In the genomic region with DNA sequence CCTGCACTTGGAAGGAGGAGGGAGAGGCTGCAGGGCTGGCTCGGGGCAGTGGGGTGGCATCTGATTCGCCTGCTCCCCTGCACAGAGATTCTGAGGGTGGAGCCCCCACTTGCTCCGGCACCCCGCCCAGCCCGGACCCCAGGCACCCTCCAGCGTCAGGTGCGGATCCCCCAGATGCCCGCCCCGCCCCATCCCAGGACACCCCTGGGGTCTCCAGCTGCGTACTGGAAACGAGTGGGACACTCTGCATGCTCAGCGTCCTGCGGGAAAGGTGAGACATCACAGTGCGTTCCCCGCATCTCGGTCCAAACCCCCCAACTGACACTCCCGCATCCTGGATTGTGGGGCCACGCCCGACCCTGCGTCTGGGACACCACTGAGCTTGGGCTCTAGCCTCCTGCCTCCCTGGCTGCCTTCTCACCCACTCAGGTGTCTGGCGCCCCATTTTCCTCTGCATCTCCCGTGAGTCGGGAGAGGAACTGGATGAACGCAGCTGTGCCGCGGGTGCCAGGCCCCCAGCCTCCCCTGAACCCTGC, we compare ENCODE assay signal across 24 cellular contexts. TPM values are rescaled to one million over a fixed set of nuclear protein-coding genes. Genes with fewer than 3 reads are reported as not detected.
DNase-seq lines count a peak whose midpoint lies in the region; ATAC-seq and TF ChIP-seq lines count a peak whose summit lies in the region.
"Had no signal": no experiment of that assay in that cellular context is flagged by ENCODE, and none has a peak within 500 bp of the region (broad histone marks: within the 10 kb centered on the region; RNA-seq: fewer than 3 reads in every experiment).

No MANE protein-coding gene starts in this region.

- no peak for TF ChIP-seq EP300 in gastroesophageal sphincter (IDR thresholded peaks at IDR 0.05)

- H3K27me3 ChIP-seq in gastroesophageal sphincter, result no peaks in the 10 kb centered on the region
- H3K27me3 ChIP-seq: BE2C, Peyer's patch had no signal

- H3K9me3 Mint-ChIP-seq in natural killer cell treated with Interleukin-12 subunit alpha and Interleukin-12 subunit beta and Interleukin-15 and Interleukin-18, amount 100 ng/mL, for 72 hours, result no peaks in the 10 kb centered on the region
- H3K9me3 Mint-ChIP-seq in natural killer cell, result no peaks in the 10 kb centered on the region
- no peaks in the 10 kb centered on the region for H3K9me3 Mint-ChIP-seq in osteocyte (ENCODE audit: unreplicated experiment)
- H3K9me3 Mint-ChIP-seq in activated naive CD4-positive, alpha-beta T cell treated with anti-CD3 and anti-CD28 coated beads for 36 hours, result no peaks in the 10 kb centered on the region
- no peaks in the 10 kb centered on the region for H3K9me3 Mint-ChIP-seq in activated T-helper 2 cell treated with anti-CD3 and anti-CD28 coated beads, Interferon-gamma antibody, Interleukin-2, Interleukin-4, amounts not matched to agents 10 μg/mL and 5 μg/mL and 100 μg/mL, durations not matched to agents 14 hours and 24 hours and 36 hours
- H3K9me3 Mint-ChIP-seq: CD4-positive, CD25-positive, alpha-beta regulatory T cell had no signal

- WGBS in gastroesophageal sphincter (ENCODE audit: low coverage in 1 of 2), 2 donors, result no CpG with 5 or more reads among the region's 26 CpGs

- H3K27ac Mint-ChIP-seq in natural killer cell treated with Interleukin-12 subunit alpha and Interleukin-12 subunit beta and Interleukin-15 and Interleukin-18, amount 100 ng/mL, for 72 hours, result no peak overlapping the region
- H3K27ac Mint-ChIP-seq in natural killer cell, result no peak overlapping the region
- no peak overlapping the region for H3K27ac Mint-ChIP-seq in osteocyte (ENCODE audit: unreplicated experiment)
- no peak overlapping the region for H3K27ac Mint-ChIP-seq in activated naive CD4-positive, alpha-beta T cell treated with anti-CD3 and anti-CD28 coated beads for 36 hours
- H3K27ac Mint-ChIP-seq in activated T-helper 2 cell treated with anti-CD3 and anti-CD28 coated beads, Interferon-gamma antibody, Interleukin-2, Interleukin-4, amounts not matched to agents 10 μg/mL and 5 μg/mL and 100 μg/mL, durations not matched to agents 14 hours and 24 hours and 36 hours, result no peak overlapping the region

- TF ChIP-seq CTCF in natural killer cell (IDR thresholded peaks at IDR 0.05) (no peak), gastroesophageal sphincter (IDR thresholded peaks at IDR 0.05) (no peak), osteocyte (IDR thresholded peaks at IDR 0.05) (no peak), GM13977 (IDR thresholded peaks at IDR 0.05; ENCODE audit: extremely low read depth, insufficient read depth, missing control alignments) (no peak)

- ATAC-seq in natural killer cell treated with Interleukin-12 subunit alpha and Interleukin-12 subunit beta and Interleukin-15 and Interleukin-18, amount 100 ng/mL, for 72 hours, result no peak
- no peak for ATAC-seq in natural killer cell
- no peak for ATAC-seq in gastroesophageal sphincter
- ATAC-seq: Right ventricle myocardium inferior had no signal

- no peak for TF ChIP-seq POLR2A in gastroesophageal sphincter (IDR thresholded peaks at IDR 0.05)

- peak; percentile 53 for DNase-seq in natural killer cell treated with Interleukin-12 subunit alpha and Interleukin-12 subunit beta and Interleukin-15 and Interleukin-18, amount 100 ng/mL, for 72 hours (ENCODE audit: low spot score)
- DNase-seq in natural killer cell (no peak), osteocyte (ENCODE audit: extremely low spot score, unreplicated experiment) (peak; percentile 84), GM13977 (ENCODE audit: low spot score) (no peak)
- DNase-seq in activated naive CD4-positive, alpha-beta T cell treated with anti-CD3 and anti-CD28 coated beads for 36 hours, result no peak
- DNase-seq in activated T-helper 2 cell treated with anti-CD3 and anti-CD28 coated beads, Interferon-gamma antibody, Interleukin-2, Interleukin-4, amounts not matched to agents 10 μg/mL and 5 μg/mL and 100 μg/mL, durations not matched to agents 14 hours and 24 hours and 36 hours (ENCODE audit: low spot score), result no peak
- DNase-seq: BE2C; CD4-positive, CD25-positive, alpha-beta regulatory T cell; COR-L47; DMS153; GDM1; GOT3; NCI-H1417; NCI-H187; NCI-H2107; NCI-H510A; NCI-H748 treated with DMSO at 0.1 percent for 48 hours; NK-92 treated with Interleukin-12 subunit alpha and Interleukin-12 subunit beta, amount 100 ng/mL, for 24 hours had no signal

- no peak overlapping the region for H3K4me3 ChIP-seq in gastroesophageal sphincter
- H3K4me3 ChIP-seq: Peyer's patch had no signal

- H3K4me1 Mint-ChIP-seq in natural killer cell treated with Interleukin-12 subunit alpha and Interleukin-12 subunit beta and Interleukin-15 and Interleukin-18, amount 100 ng/mL, for 72 hours (ENCODE audit: low read depth in 2 of 2), result peaks cover 26 to 32% of the 10 kb centered on the region in 2 donors
- H3K4me1 Mint-ChIP-seq in natural killer cell (peaks cover 21 to 43% of the 10 kb centered on the region in 2 donors), osteocyte (ENCODE audit: unreplicated experiment) (peaks cover 31% of the 10 kb centered on the region)
- H3K4me1 Mint-ChIP-seq in activated naive CD4-positive, alpha-beta T cell treated with anti-CD3 and anti-CD28 coated beads for 36 hours (ENCODE audit: low read depth), result peaks cover 21% of the 10 kb centered on the region
- peaks cover 22% of the 10 kb centered on the region for H3K4me1 Mint-ChIP-seq in activated T-helper 2 cell treated with anti-CD3 and anti-CD28 coated beads, Interferon-gamma antibody, Interleukin-2, Interleukin-4, amounts not matched to agents 10 μg/mL and 5 μg/mL and 100 μg/mL, durations not matched to agents 14 hours and 24 hours and 36 hours (ENCODE audit: low read depth)

- peak overlapping the region in 3 of 4 donors; percentile 6 to 100 (median 100) for H3K27ac ChIP-seq in gastroesophageal sphincter
- H3K27ac ChIP-seq: Peyer's patch had no signal

- in situ Hi-C loops in GM13977 (cut with MboI; ENCODE audit: low pct_unique_long_range_greater_than_20kb, low sequenced_read_pairs, unreplicated experiment), result no loop called here

- no peaks in the 10 kb centered on the region for H3K9me3 ChIP-seq in gastroesophageal sphincter
- H3K9me3 ChIP-seq: BE2C, Peyer's patch had no signal

- no peaks in the 10 kb centered on the region for H3K27me3 Mint-ChIP-seq in natural killer cell treated with Interleukin-12 subunit alpha and Interleukin-12 subunit beta and Interleukin-15 and Interleukin-18, amount 100 ng/mL, for 72 hours
- H3K27me3 Mint-ChIP-seq in natural killer cell (ENCODE audit: low read depth in 2 of 2) (no peaks in the 10 kb centered on the region), osteocyte (ENCODE audit: unreplicated experiment) (no peaks in the 10 kb centered on the region)
- H3K27me3 Mint-ChIP-seq in activated naive CD4-positive, alpha-beta T cell treated with anti-CD3 and anti-CD28 coated beads for 36 hours (ENCODE audit: low read depth), result peaks cover 2% of the 10 kb centered on the region
- H3K27me3 Mint-ChIP-seq in activated T-helper 2 cell treated with anti-CD3 and anti-CD28 coated beads, Interferon-gamma antibody, Interleukin-2, Interleukin-4, amounts not matched to agents 10 μg/mL and 5 μg/mL and 100 μg/mL, durations not matched to agents 14 hours and 24 hours and 36 hours (ENCODE audit: low read depth), result no peaks in the 10 kb centered on the region

- CTCF ChIA-PET in activated naive CD4-positive, alpha-beta T cell treated with anti-CD3 and anti-CD28 coated beads for 36 hours (lab: Charles Lee), result interaction anchor here (1.0 kb wide), 1 partner anchor 64 kb away, joined by 3 read pairs; no protein-coding TSS in a partner anchor

- H3K4me3 Mint-ChIP-seq in natural killer cell treated with Interleukin-12 subunit alpha and Interleukin-12 subunit beta and Interleukin-15 and Interleukin-18, amount 100 ng/mL, for 72 hours, result no peak overlapping the region
- H3K4me3 Mint-ChIP-seq in natural killer cell (no peak overlapping the region), osteocyte (ENCODE audit: unreplicated experiment) (no peak overlapping the region)
- H3K4me3 Mint-ChIP-seq in activated naive CD4-positive, alpha-beta T cell treated with anti-CD3 and anti-CD28 coated beads for 36 hours, result no peak overlapping the region
- H3K4me3 Mint-ChIP-seq in activated T-helper 2 cell treated with anti-CD3 and anti-CD28 coated beads, Interferon-gamma antibody, Interleukin-2, Interleukin-4, amounts not matched to agents 10 μg/mL and 5 μg/mL and 100 μg/mL, durations not matched to agents 14 hours and 24 hours and 36 hours (ENCODE audit: low read depth), result no peak overlapping the region
- H3K4me3 Mint-ChIP-seq: CD4-positive, CD25-positive, alpha-beta regulatory T cell had no signal

- peaks cover 0 to 41% of the 10 kb centered on the region in 2 donors for H3K36me3 ChIP-seq in gastroesophageal sphincter
- H3K36me3 ChIP-seq: BE2C had no signal

- intact Hi-C loops in natural killer cell (cut with micrococcal nuclease), result no loop called here
- intact Hi-C loops in activated naive CD4-positive, alpha-beta T cell treated with anti-CD3 and anti-CD28 coated beads for 36 hours (cut with micrococcal nuclease), result no loop called here
- intact Hi-C loops in activated T-helper 2 cell treated with anti-CD3 and anti-CD28 coated beads, Interferon-gamma antibody, Interleukin-2, Interleukin-4, amounts not matched to agents 10 μg/mL and 5 μg/mL and 100 μg/mL, durations not matched to agents 14 hours and 24 hours and 36 hours (cut with micrococcal nuclease), result no loop called here

- peaks cover 0 to 68% (median 23%) of the 10 kb centered on the region in 3 donors for H3K4me1 ChIP-seq in gastroesophageal sphincter

- H3K36me3 Mint-ChIP-seq in natural killer cell treated with Interleukin-12 subunit alpha and Interleukin-12 subunit beta and Interleukin-15 and Interleukin-18, amount 100 ng/mL, for 72 hours, result no peaks in the 10 kb centered on the region
- H3K36me3 Mint-ChIP-seq in natural killer cell (no peaks in the 10 kb centered on the region), osteocyte (ENCODE audit: unreplicated experiment) (peaks cover 2% of the 10 kb centered on the region)
- H3K36me3 Mint-ChIP-seq in activated naive CD4-positive, alpha-beta T cell treated with anti-CD3 and anti-CD28 coated beads for 36 hours (ENCODE audit: low read depth), result no peaks in the 10 kb centered on the region
- H3K36me3 Mint-ChIP-seq in activated T-helper 2 cell treated with anti-CD3 and anti-CD28 coated beads, Interferon-gamma antibody, Interleukin-2, Interleukin-4, amounts not matched to agents 10 μg/mL and 5 μg/mL and 100 μg/mL, durations not matched to agents 14 hours and 24 hours and 36 hours (ENCODE audit: low read depth), result peaks cover 3% of the 10 kb centered on the region

RNA-seq across cellular contexts. Expression of gene ADAMTSL4, which starts 7.9 kb away (rescaled TPM):
- 1 to 10 TPM in 1 of 2 donors, under 1 TPM in 1; 0.48 to 1.0 TPM for total RNA-seq in natural killer cell treated with Interleukin-12 subunit alpha and Interleukin-12 subunit beta and Interleukin-15 and Interleukin-18, amount 100 ng/mL, for 72 hours
- total RNA-seq in natural killer cell, result 1 to 10 TPM; 1.7 to 2.9 (median 2.9) TPM
- total RNA-seq in gastroesophageal sphincter, result 10 to 100 TPM; 27.1 to 66.5 (median 36.3) TPM
- 2.3 and 2.6 TPM in 2 replicates for total RNA-seq in osteocyte
- 1 to 10 TPM; 1.3 to 2.0 TPM for total RNA-seq in activated naive CD4-positive, alpha-beta T cell treated with anti-CD3 and anti-CD28 coated beads for 36 hours
- total RNA-seq in activated T-helper 2 cell treated with anti-CD3 and anti-CD28 coated beads, Interferon-gamma antibody, Interleukin-2, Interleukin-4, amounts not matched to agents 10 μg/mL and 5 μg/mL and 100 μg/mL, durations not matched to agents 14 hours and 24 hours and 36 hours, result 2.7 and 2.9 TPM in 2 replicates
- total RNA-seq: Daoy, HT-29 had no signal

RNA-seq across cellular contexts. Expression of gene MCL1, which starts 22.3 kb away (rescaled TPM):
- 100 to 1,000 TPM; 199 to 333 TPM for total RNA-seq in natural killer cell treated with Interleukin-12 subunit alpha and Interleukin-12 subunit beta and Interleukin-15 and Interleukin-18, amount 100 ng/mL, for 72 hours
- 1,000 to 10,000 TPM in 1 of 3 donors, 100 to 1,000 TPM in 2; 929 to 1,396 (median 938) TPM for total RNA-seq in natural killer cell
- 100 to 1,000 TPM; 212 to 353 (median 317) TPM for total RNA-seq in gastroesophageal sphincter
- total RNA-seq in osteocyte, result 275 and 296 TPM in 2 replicates
- 100 to 1,000 TPM; 228 to 235 TPM for total RNA-seq in activated naive CD4-positive, alpha-beta T cell treated with anti-CD3 and anti-CD28 coated beads for 36 hours
- 217 and 221 TPM in 2 replicates for total RNA-seq in activated T-helper 2 cell treated with anti-CD3 and anti-CD28 coated beads, Interferon-gamma antibody, Interleukin-2, Interleukin-4, amounts not matched to agents 10 μg/mL and 5 μg/mL and 100 μg/mL, durations not matched to agents 14 hours and 24 hours and 36 hours

RNA-seq across cellular contexts. Expression of gene FALEC, which starts 41.6 kb away (rescaled TPM):
- not detected for total RNA-seq in natural killer cell treated with Interleukin-12 subunit alpha and Interleukin-12 subunit beta and Interleukin-15 and Interleukin-18, amount 100 ng/mL, for 72 hours
- total RNA-seq in natural killer cell (not detected), gastroesophageal sphincter (not detected), osteocyte (not detected in 2 replicates)
- total RNA-seq in activated naive CD4-positive, alpha-beta T cell treated with anti-CD3 and anti-CD28 coated beads for 36 hours, result not detected
- total RNA-seq in activated T-helper 2 cell treated with anti-CD3 and anti-CD28 coated beads, Interferon-gamma antibody, Interleukin-2, Interleukin-4, amounts not matched to agents 10 μg/mL and 5 μg/mL and 100 μg/mL, durations not matched to agents 14 hours and 24 hours and 36 hours, result 0.37 and 1.9 TPM in 2 replicates
- total RNA-seq: CD4-positive, CD25-positive, alpha-beta regulatory T cell; Daoy; HT-29; M059J; Peyer's patch; Right ventricle myocardium inferior had no signal

RNA-seq across cellular contexts. Expression of gene ECM1, which starts 49.2 kb away (rescaled TPM):
- 1 to 10 TPM; 1.2 to 1.9 TPM for total RNA-seq in natural killer cell treated with Interleukin-12 subunit alpha and Interleukin-12 subunit beta and Interleukin-15 and Interleukin-18, amount 100 ng/mL, for 72 hours
- total RNA-seq in natural killer cell, result under 1 TPM in 2 of 3 donors, not detected in 1; 0.42 to 0.43 TPM
- total RNA-seq in gastroesophageal sphincter, result 10 to 100 TPM; 12.6 to 29.7 (median 19.4) TPM
- 17.4 and 19.8 TPM in 2 replicates for total RNA-seq in osteocyte
- under 1 TPM; 0.69 to 0.88 TPM for total RNA-seq in activated naive CD4-positive, alpha-beta T cell treated with anti-CD3 and anti-CD28 coated beads for 36 hours
- 1.6 and 1.8 TPM in 2 replicates for total RNA-seq in activated T-helper 2 cell treated with anti-CD3 and anti-CD28 coated beads, Interferon-gamma antibody, Interleukin-2, Interleukin-4, amounts not matched to agents 10 μg/mL and 5 μg/mL and 100 μg/mL, durations not matched to agents 14 hours and 24 hours and 36 hours

Comparison
In these comparisons a context has a peak if more than half of its experiments do, and no peak if none do; other contexts are left out.
1. DNase-seq: peak in natural killer cell treated with Interleukin-12 subunit alpha and Interleukin-12 subunit beta and Interleukin-15 and Interleukin-18, amount 100 ng/mL, for 72 hours (single experiment) and osteocyte (single experiment); none in natural killer cell (single experiment), activated naive CD4-positive, alpha-beta T cell treated with anti-CD3 and anti-CD28 coated beads for 36 hours (single experiment), GM13977 (single experiment) and activated T-helper 2 cell treated with anti-CD3 and anti-CD28 coated beads, Interferon-gamma antibody, Interleukin-2, Interleukin-4, amounts not matched to agents 10 μg/mL and 5 μg/mL and 100 μg/mL, durations not matched to agents 14 hours and 24 hours and 36 hours (single experiment).